In the genomic region with DNA sequence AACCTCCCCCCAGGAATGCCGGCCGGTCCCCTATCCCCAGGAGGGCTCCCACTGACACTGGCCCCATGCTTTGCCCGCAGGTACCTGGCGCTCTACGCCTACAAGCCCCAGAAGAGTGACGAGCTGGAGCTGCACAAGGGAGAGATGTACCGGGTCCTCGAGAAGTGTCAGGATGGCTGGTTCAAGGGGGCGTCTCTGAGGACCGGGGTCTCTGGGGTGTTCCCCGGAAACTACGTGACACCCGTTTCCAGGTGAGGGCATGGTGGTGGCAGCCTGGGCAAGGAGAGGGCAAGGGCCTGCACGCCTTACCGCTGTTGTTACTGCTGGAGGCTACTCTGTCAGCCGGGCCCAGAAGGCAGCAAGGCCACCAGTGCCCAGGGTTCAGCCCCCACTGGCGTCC, we compare ENCODE assay signal across 23 cellular contexts.
"Had no signal": no experiment of that assay in that cellular context is flagged by ENCODE, and none has a peak within 500 bp of the region (broad histone marks: within the 10 kb centered on the region; RNA-seq: fewer than 3 reads in every experiment).

No MANE protein-coding gene starts in this region.

- DNase-seq: activated B cell treated with CpG ODN at 0.5 μM for 24 hours; activated CD4-positive, alpha-beta T cell treated with anti-CD3 and anti-CD28 coated beads for 1 hour; activated CD4-positive, alpha-beta T cell treated with anti-CD3 and anti-CD28 coated beads, Interleukin-2, amount 10 ng/mL, durations not matched to agents 24 days and 14 days; activated CD4-positive, alpha-beta T cell treated with anti-CD3 and anti-CD28 coated beads, Interleukin-2, amount 50 U/mL, for 48 hours; activated CD8-positive, alpha-beta memory T cell treated with anti-CD3 and anti-CD28 coated beads for 24 hours; activated naive CD4-positive, alpha-beta T cell treated with Interleukin-2 at 50 U/mL for 16 hours; activated T-cell treated with anti-CD3 and anti-CD28 coated beads, Interleukin-2, amount 50 U/mL, for 4 hours; Karpas-422; NCI-H1105 treated with DMSO at 0.1 percent for 48 hours; NCI-H1436 treated with DMSO at 0.1 percent for 48 hours; NCI-H187; NCI-H2081; NCI-H446; NCI-H524; SHP77; SW 1271 had no signal

- H3K27ac Mint-ChIP-seq: activated B cell treated with CpG ODN at 0.5 μM for 24 hours; activated CD4-positive, alpha-beta T cell treated with anti-CD3 and anti-CD28 coated beads, Interleukin-2, amount 10 ng/mL, durations not matched to agents 24 days and 14 days; activated naive CD4-positive, alpha-beta T cell treated with anti-CD3 and anti-CD28 coated beads, Interleukin-2, amount 50 U/mL, for 72 hours; T-helper 1 cell treated with Interleukin-12 subunit alpha and Interleukin-12 subunit beta and Interleukin-4 antibody, amounts not matched to agents 30 μg/mL and 1 μg/mL, for 36 hours had no signal

- H3K27me3 ChIP-seq: Peyer's patch, SJSA1 had no signal

- H3K9me3 ChIP-seq: Peyer's patch, SJSA1 had no signal

- H3K4me1 ChIP-seq: Peyer's patch, SJSA1 had no signal

- H3K27ac ChIP-seq: Peyer's patch, RWPE1, SJSA1 had no signal

- H3K36me3 ChIP-seq: Peyer's patch, SJSA1 had no signal

- H3K4me1 Mint-ChIP-seq: activated B cell treated with CpG ODN at 0.5 μM for 24 hours; activated CD4-positive, alpha-beta T cell treated with anti-CD3 and anti-CD28 coated beads, Interleukin-2, amount 10 ng/mL, durations not matched to agents 24 days and 14 days had no signal

- H3K36me3 Mint-ChIP-seq: activated naive CD4-positive, alpha-beta T cell treated with anti-CD3 and anti-CD28 coated beads, Interleukin-2, amount 50 U/mL, for 72 hours had no signal

- H3K9me3 Mint-ChIP-seq: activated B cell treated with CpG ODN at 0.5 μM for 24 hours; activated CD4-positive, alpha-beta T cell treated with anti-CD3 and anti-CD28 coated beads, Interleukin-2, amount 10 ng/mL, durations not matched to agents 24 days and 14 days; activated naive CD4-positive, alpha-beta T cell treated with anti-CD3 and anti-CD28 coated beads, Interleukin-2, amount 50 U/mL, for 72 hours; activated T-cell treated with anti-CD3 and anti-CD28 coated beads, Interleukin-2, amount 50 U/mL, for 4 hours; T-helper 1 cell treated with Interleukin-12 subunit alpha and Interleukin-12 subunit beta and Interleukin-4 antibody, amounts not matched to agents 30 μg/mL and 1 μg/mL, for 36 hours had no signal

- H3K4me3 Mint-ChIP-seq: activated B cell treated with CpG ODN at 0.5 μM for 24 hours; activated CD4-positive, alpha-beta T cell treated with anti-CD3 and anti-CD28 coated beads, Interleukin-2, amount 10 ng/mL, durations not matched to agents 24 days and 14 days; activated T-cell treated with anti-CD3 and anti-CD28 coated beads, Interleukin-2, amount 50 U/mL, for 4 hours; T-helper 1 cell treated with Interleukin-12 subunit alpha and Interleukin-12 subunit beta and Interleukin-4 antibody, amounts not matched to agents 30 μg/mL and 1 μg/mL, for 36 hours had no signal

- H3K27me3 Mint-ChIP-seq: activated B cell treated with CpG ODN at 0.5 μM for 24 hours; activated CD4-positive, alpha-beta T cell treated with anti-CD3 and anti-CD28 coated beads, Interleukin-2, amount 10 ng/mL, durations not matched to agents 24 days and 14 days had no signal

- ATAC-seq: activated naive CD4-positive, alpha-beta T cell treated with anti-CD3 and anti-CD28 coated beads, Interleukin-2, amount 50 U/mL, for 72 hours; activated T-cell treated with anti-CD3 and anti-CD28 coated beads, Interleukin-2, amount 50 U/mL, for 4 hours; K562; SK-N-SH treated with all-trans-retinoic acid at 6 μM for 48 hours had no signal

- H3K4me3 ChIP-seq: K562, Peyer's patch, SJSA1 had no signal
